26 cellular contexts compared by ENCODE assay signal in the genomic region with DNA sequence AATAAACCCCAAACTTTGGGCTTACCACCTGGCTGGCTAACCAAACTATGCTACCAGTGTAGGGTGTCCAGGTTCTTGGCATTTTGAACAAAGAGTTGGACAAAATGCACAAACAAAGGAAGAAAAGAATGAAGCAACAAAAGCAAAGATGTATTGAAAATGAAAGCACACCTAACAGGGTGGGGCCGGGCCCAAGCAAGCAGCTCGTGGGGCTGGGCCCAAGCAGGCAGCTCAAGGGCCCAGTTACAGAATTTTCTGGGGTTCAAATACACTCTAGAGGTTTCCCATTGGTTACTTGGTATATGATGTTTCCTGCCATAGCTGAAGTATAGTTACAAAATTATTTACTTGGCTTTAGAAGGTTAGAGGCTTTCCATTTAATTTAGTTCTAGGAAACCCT.
"Had no signal": no experiment of that assay in that cellular context is flagged by ENCODE, and none has a peak within 500 bp of the region (broad histone marks: within the 10 kb centered on the region; RNA-seq: fewer than 3 reads in every experiment).

No MANE protein-coding gene starts in this region.

- H3K4me1 Mint-ChIP-seq: activated CD4-positive, alpha-beta T cell treated with anti-CD3 and anti-CD28 coated beads for 36 hours; activated naive CD4-positive, alpha-beta T cell treated with anti-CD3 and anti-CD28 coated beads, Interleukin-2, amount 50 U/mL, for 24 hours; activated naive CD8-positive, alpha-beta T cell treated with anti-CD3 and anti-CD28 coated beads, Interleukin-2, amount 50 U/mL, for 24 hours had no signal

- H3K27me3 Mint-ChIP-seq: activated CD4-positive, alpha-beta memory T cell treated with anti-CD3 and anti-CD28 coated beads for 36 hours; activated CD4-positive, alpha-beta T cell treated with anti-CD3 and anti-CD28 coated beads for 36 hours; activated CD4-positive, alpha-beta T cell treated with anti-CD3 and anti-CD28 coated beads, Interleukin-2, amount 10 ng/mL, durations not matched to agents 24 days and 14 days; activated naive CD4-positive, alpha-beta T cell treated with anti-CD3 and anti-CD28 coated beads, Interleukin-2, amount 50 U/mL, for 24 hours; activated naive CD8-positive, alpha-beta T cell treated with anti-CD3 and anti-CD28 coated beads for 36 hours; activated naive CD8-positive, alpha-beta T cell treated with anti-CD3 and anti-CD28 coated beads, Interleukin-2, amount 50 U/mL, for 24 hours; activated T-helper 17 cell treated with anti-CD3 and anti-CD28 coated beads, Interleukin-2, amount 50 U/mL, for 72 hours had no signal

- H3K9me3 Mint-ChIP-seq: activated CD4-positive, alpha-beta memory T cell treated with anti-CD3 and anti-CD28 coated beads for 36 hours; activated CD4-positive, alpha-beta T cell treated with anti-CD3 and anti-CD28 coated beads, Interleukin-2, amount 10 ng/mL, durations not matched to agents 24 days and 14 days; activated naive CD4-positive, alpha-beta T cell treated with anti-CD3 and anti-CD28 coated beads for 36 hours; activated naive CD4-positive, alpha-beta T cell treated with anti-CD3 and anti-CD28 coated beads, Interleukin-2, amount 50 U/mL, for 24 hours; activated naive CD8-positive, alpha-beta T cell treated with anti-CD3 and anti-CD28 coated beads for 36 hours; activated naive CD8-positive, alpha-beta T cell treated with anti-CD3 and anti-CD28 coated beads, Interleukin-2, amount 50 U/mL, for 24 hours; activated T-cell treated with anti-CD3 and anti-CD28 coated beads, Interleukin-2, amount 50 U/mL, for 4 hours; activated T-helper 17 cell treated with anti-CD3 and anti-CD28 coated beads, Interleukin-2, amount 50 U/mL, for 72 hours had no signal

- H3K4me3 ChIP-seq: adrenal gland, body of pancreas, colonic mucosa, esophagus squamous epithelium, gastroesophageal sphincter had no signal

- H3K27ac Mint-ChIP-seq: activated CD4-positive, alpha-beta memory T cell treated with anti-CD3 and anti-CD28 coated beads for 36 hours; activated CD4-positive, alpha-beta T cell treated with anti-CD3 and anti-CD28 coated beads for 36 hours; activated CD4-positive, alpha-beta T cell treated with anti-CD3 and anti-CD28 coated beads, Interleukin-2, amount 10 ng/mL, durations not matched to agents 24 days and 14 days; activated CD8-positive, alpha-beta T cell treated with anti-CD3 and anti-CD28 coated beads, Interleukin-2, amount 10 ng/mL, durations not matched to agents 7 days and 5 days; activated naive CD4-positive, alpha-beta T cell treated with anti-CD3 and anti-CD28 coated beads for 36 hours; activated naive CD4-positive, alpha-beta T cell treated with anti-CD3 and anti-CD28 coated beads, Interleukin-2, amount 50 U/mL, for 24 hours; activated naive CD8-positive, alpha-beta T cell treated with anti-CD3 and anti-CD28 coated beads for 36 hours; activated naive CD8-positive, alpha-beta T cell treated with anti-CD3 and anti-CD28 coated beads, Interleukin-2, amount 50 U/mL, for 24 hours; activated T-helper 17 cell treated with anti-CD3 and anti-CD28 coated beads, Interleukin-2, amount 50 U/mL, for 72 hours had no signal

- H3K27me3 ChIP-seq: adrenal gland, body of pancreas, colonic mucosa, esophagus squamous epithelium, gastroesophageal sphincter had no signal

- H3K4me1 ChIP-seq: colonic mucosa, gastroesophageal sphincter had no signal

- DNase-seq: activated CD4-positive, alpha-beta memory T cell treated with anti-CD3 and anti-CD28 coated beads for 36 hours; activated CD4-positive, alpha-beta T cell treated with anti-CD3 and anti-CD28 coated beads for 36 hours; activated CD4-positive, alpha-beta T cell treated with anti-CD3 and anti-CD28 coated beads, Interleukin-2, amount 10 ng/mL, durations not matched to agents 24 days and 14 days; activated CD4-positive, CD25-positive, alpha-beta regulatory T cell; activated CD4-positive, CD25-positive, alpha-beta regulatory T cell treated with anti-CD3 and anti-CD28 coated beads, Interleukin-2, amount 50 U/mL, for 72 hours; activated CD8-positive, alpha-beta T cell treated with anti-CD3 and anti-CD28 coated beads, Interleukin-2, amount 10 ng/mL, durations not matched to agents 7 days and 5 days; activated effector memory CD4-positive, alpha-beta T cell treated with Interleukin-2 at 50 U/mL for 16 hours; activated naive CD4-positive, alpha-beta T cell treated with anti-CD3 and anti-CD28 coated beads for 36 hours; activated naive CD8-positive, alpha-beta T cell treated with anti-CD3 and anti-CD28 coated beads for 36 hours; activated naive CD8-positive, alpha-beta T cell treated with anti-CD3 and anti-CD28 coated beads, Interleukin-2, amount 50 U/mL, for 24 hours; activated T-cell treated with anti-CD3 and anti-CD28 coated beads, Interleukin-2, amount 50 U/mL, for 4 hours; adrenal gland; amygdala; aorta; body of pancreas; caudate nucleus; cerebellar nuclear complex; colonic mucosa; effector CD8-positive, alpha-beta T cell; esophagus squamous epithelium; foreskin melanocyte; T-helper 2 cell had no signal

- ATAC-seq: activated CD4-positive, alpha-beta T cell treated with anti-CD3 and anti-CD28 coated beads for 36 hours; activated CD8-positive, alpha-beta T cell treated with anti-CD3 and anti-CD28 coated beads, Interleukin-2, amount 10 ng/mL, durations not matched to agents 7 days and 5 days; activated naive CD8-positive, alpha-beta T cell treated with anti-CD3 and anti-CD28 coated beads, Interleukin-2, amount 50 U/mL, for 24 hours; activated T-cell treated with anti-CD3 and anti-CD28 coated beads, Interleukin-2, amount 50 U/mL, for 4 hours; activated T-helper 17 cell treated with anti-CD3 and anti-CD28 coated beads, Interleukin-2, amount 50 U/mL, for 72 hours; body of pancreas; gastroesophageal sphincter had no signal

- H3K4me3 Mint-ChIP-seq: activated CD4-positive, alpha-beta memory T cell treated with anti-CD3 and anti-CD28 coated beads for 36 hours; activated CD4-positive, alpha-beta T cell treated with anti-CD3 and anti-CD28 coated beads for 36 hours; activated CD4-positive, alpha-beta T cell treated with anti-CD3 and anti-CD28 coated beads, Interleukin-2, amount 10 ng/mL, durations not matched to agents 24 days and 14 days; activated CD8-positive, alpha-beta T cell treated with anti-CD3 and anti-CD28 coated beads, Interleukin-2, amount 10 ng/mL, durations not matched to agents 7 days and 5 days; activated naive CD4-positive, alpha-beta T cell treated with anti-CD3 and anti-CD28 coated beads for 36 hours; activated naive CD4-positive, alpha-beta T cell treated with anti-CD3 and anti-CD28 coated beads, Interleukin-2, amount 50 U/mL, for 24 hours; activated naive CD8-positive, alpha-beta T cell treated with anti-CD3 and anti-CD28 coated beads for 36 hours; activated naive CD8-positive, alpha-beta T cell treated with anti-CD3 and anti-CD28 coated beads, Interleukin-2, amount 50 U/mL, for 24 hours; activated T-cell treated with anti-CD3 and anti-CD28 coated beads, Interleukin-2, amount 50 U/mL, for 4 hours; activated T-helper 17 cell treated with anti-CD3 and anti-CD28 coated beads, Interleukin-2, amount 50 U/mL, for 72 hours had no signal

- H3K27ac ChIP-seq: adrenal gland, body of pancreas, colonic mucosa, epithelial cell of prostate, esophagus squamous epithelium, gastroesophageal sphincter had no signal

- H3K36me3 Mint-ChIP-seq: activated CD4-positive, alpha-beta memory T cell treated with anti-CD3 and anti-CD28 coated beads for 36 hours; activated naive CD8-positive, alpha-beta T cell treated with anti-CD3 and anti-CD28 coated beads for 36 hours had no signal

- H3K9me3 ChIP-seq: adrenal gland, body of pancreas, colonic mucosa, esophagus squamous epithelium, gastroesophageal sphincter had no signal

- H3K36me3 ChIP-seq: adrenal gland, colonic mucosa, esophagus squamous epithelium, gastroesophageal sphincter had no signal
